12 cellular contexts compared by ENCODE assay signal in the genomic region with DNA sequence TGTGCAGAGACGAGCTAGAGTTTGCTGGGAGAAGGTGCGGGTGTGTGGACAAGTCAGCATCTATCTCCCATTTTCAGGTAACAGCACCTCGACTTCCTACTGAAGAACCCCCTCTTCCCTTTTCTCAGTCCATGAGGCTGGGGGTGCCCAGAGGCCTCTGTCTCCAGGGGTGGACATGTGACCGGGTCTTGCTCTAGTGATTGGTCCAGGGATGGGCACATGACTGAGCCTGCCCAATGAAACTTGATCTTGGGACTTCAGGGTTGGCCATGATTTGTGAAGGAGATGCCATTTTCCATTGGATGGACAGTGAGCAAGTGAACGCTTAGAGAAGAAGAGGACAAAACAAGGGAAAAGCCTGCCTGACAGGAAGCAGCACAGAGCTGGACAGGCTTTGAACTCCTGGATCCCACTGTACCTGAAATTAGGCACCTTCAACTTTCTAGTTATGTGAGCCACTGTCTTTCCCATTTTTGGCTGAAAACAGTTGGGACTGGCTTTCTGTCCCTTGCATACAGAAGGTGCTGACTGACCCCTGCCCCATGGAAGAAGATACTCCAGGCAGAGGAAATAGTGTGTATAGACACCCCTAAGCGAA.
A peak's percentile ranks its signal among the peaks of the same experiment; 100 is the strongest.
DNase-seq lines count a peak whose midpoint lies in the region; ATAC-seq and TF ChIP-seq lines count a peak whose summit lies in the region.
"Had no signal": no experiment of that assay in that cellular context is flagged by ENCODE, and none has a peak within 500 bp of the region (broad histone marks: within the 10 kb centered on the region; RNA-seq: fewer than 3 reads in every experiment).

No MANE protein-coding gene starts in this region.

- no peak for TF ChIP-seq CTCF in left ventricle myocardium inferior (IDR thresholded peaks at IDR 0.05; ENCODE audit: borderline replicate concordance)
- no peak for TF ChIP-seq CTCF in cardiac fibroblast (IDR thresholded peaks at IDR 0.05; ENCODE audit: low read depth, low read length)
- no peak for TF ChIP-seq CTCF in uterus (IDR thresholded peaks at IDR 0.05)

- no peak for TF ChIP-seq POLR2A in uterus (IDR thresholded peaks at IDR 0.05)

- H3K36me3 Mint-ChIP-seq in T-helper 17 cell (ENCODE audit: low read depth) = no peaks in the 10 kb centered on the region
- H3K36me3 Mint-ChIP-seq: brain, naive B cell had no signal

- intact Hi-C loops in left ventricle myocardium inferior (cut with micrococcal nuclease) = no loop called here
- intact Hi-C loops in Right ventricle myocardium superior (cut with DNase I) = no loop called here
- intact Hi-C loops in uterus (cut with DNase I; ENCODE audit: low total_unique reads) = no loop called here

- no peaks in the 10 kb centered on the region for H3K9me3 ChIP-seq in left ventricle myocardium inferior (replicated peaks)
- no peaks in the 10 kb centered on the region for H3K9me3 ChIP-seq in uterus
- no peaks in the 10 kb centered on the region for H3K9me3 ChIP-seq in T-helper 17 cell (ENCODE audit: control insufficient read depth, low read length, poor library complexity, severe bottlenecking)

- peaks cover 59% of the 10 kb centered on the region for H3K27me3 Mint-ChIP-seq in T-helper 17 cell

- peak overlapping the region; percentile 70 for H3K27ac ChIP-seq in left ventricle myocardium inferior (replicated peaks)
- peak overlapping the region; percentile 96 to 99 for H3K27ac ChIP-seq in uterus

- H3K27me3 ChIP-seq in left ventricle myocardium inferior (ENCODE audit: low read depth) (no peaks in the 10 kb centered on the region), uterus (no peaks in the 10 kb centered on the region)

- H3K4me1 Mint-ChIP-seq in T-helper 17 cell = no peaks in the 10 kb centered on the region
- H3K4me1 Mint-ChIP-seq: naive B cell had no signal

- no peak for DNase-seq in left ventricle myocardium inferior
- DNase-seq in Right ventricle myocardium superior = no peak
- peak; percentile 56 to 71 for DNase-seq in cardiac fibroblast (ENCODE audit: low read depth in 2 of 2)
- DNase-seq in lung microvascular endothelial cell (ENCODE audit: low read depth in 2 of 2) = peak; percentile 21 to 72
- DNase-seq in uterus = no peak
- DNase-seq in activated effector memory CD4-positive, alpha-beta T cell treated with Interleukin-2 at 50 U/mL for 16 hours = no peak
- DNase-seq in T-helper 17 cell = no peak
- DNase-seq: activated CD8-positive, alpha-beta memory T cell treated with anti-CD3 and anti-CD28 coated beads, Interleukin-2, amount 50 U/mL, for 4 hours; naive B cell; T-helper 2 cell had no signal

- no peak overlapping the region for H3K4me3 Mint-ChIP-seq in T-helper 17 cell
- H3K4me3 Mint-ChIP-seq: brain, naive B cell had no signal

- H3K4me1 ChIP-seq in left ventricle myocardium inferior (peaks cover 43% of the 10 kb centered on the region), uterus (peaks cover 0 to 7% of the 10 kb centered on the region in 2 donors)

- ATAC-seq in Right ventricle myocardium superior (ENCODE audit: poor library complexity) = no peak
- ATAC-seq in GM21825 (IDR thresholded peaks at IDR 0.05; ENCODE audit: unreplicated experiment) = no peak
- no peak for ATAC-seq in T-helper 17 cell

- H3K27ac Mint-ChIP-seq in T-helper 17 cell = no peak overlapping the region

- H3K36me3 ChIP-seq in left ventricle myocardium inferior = no peaks in the 10 kb centered on the region
- H3K36me3 ChIP-seq in uterus = no peaks in the 10 kb centered on the region

- no peak overlapping the region for H3K4me3 ChIP-seq in left ventricle myocardium inferior
- no peak overlapping the region for H3K4me3 ChIP-seq in cardiac fibroblast (replicated peaks in 1 of 2; ENCODE audit: low read depth in 2 of 2, low read length in 2 of 2)
- no peak overlapping the region for H3K4me3 ChIP-seq in uterus

Comparison
In these comparisons a context has a peak if more than half of its experiments do, and no peak if none do; other contexts are left out.
1. DNase-seq: peak in cardiac fibroblast (2 of 2) and lung microvascular endothelial cell (2 of 2); none in left ventricle myocardium inferior (single experiment), Right ventricle myocardium superior (single experiment), uterus (0 of 2), activated effector memory CD4-positive, alpha-beta T cell treated with Interleukin-2 at 50 U/mL for 16 hours (single experiment) and T-helper 17 cell (0 of 3).